ENCODE assay signal across 8 cellular contexts in the genomic region with DNA sequence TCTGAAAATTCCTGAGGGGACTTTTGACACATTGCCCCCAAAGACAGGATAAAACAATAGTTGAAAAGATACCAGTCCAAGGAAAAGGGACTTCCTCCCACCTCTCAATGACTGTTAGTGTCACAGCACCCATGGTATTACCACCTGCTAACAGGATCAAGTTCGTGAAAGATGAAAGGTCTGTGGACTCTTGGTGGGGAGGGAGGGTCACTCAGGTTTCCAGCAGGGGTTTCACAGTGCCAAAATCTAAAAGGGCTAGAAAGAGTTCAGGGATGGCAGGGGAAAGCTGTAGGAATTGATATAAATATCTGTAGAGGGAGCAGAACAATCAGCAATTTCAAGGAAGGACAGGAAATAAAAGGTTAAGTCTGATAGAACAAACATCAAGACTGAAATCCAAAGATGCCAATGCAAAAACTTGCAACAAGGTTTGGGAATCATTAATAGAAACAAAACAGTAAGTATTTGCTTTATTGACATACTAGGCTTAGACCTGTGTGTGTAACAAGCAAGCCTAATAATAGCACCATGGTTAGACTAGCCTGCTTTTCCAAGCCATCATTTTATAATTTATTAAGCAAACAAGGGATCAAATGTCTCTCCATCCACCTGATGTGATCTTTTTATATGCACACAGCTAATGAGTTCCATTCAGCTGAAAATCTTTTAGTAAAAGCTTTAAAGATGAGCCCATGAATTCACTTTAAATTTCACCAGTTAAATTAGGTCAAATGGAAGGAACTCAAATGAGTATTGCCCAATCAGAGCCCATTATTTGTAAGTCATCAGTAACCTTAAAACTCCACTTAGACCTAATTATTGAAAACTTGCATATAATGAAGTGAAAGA. TPM values are rescaled to one million over a fixed set of nuclear protein-coding genes. Genes with fewer than 3 reads are reported as not detected.
DNase-seq lines count a peak whose midpoint lies in the region; FAIRE-seq and TF ChIP-seq lines count a peak whose summit lies in the region.

No MANE protein-coding gene starts in this region.

- TF ChIP-seq CTCF in SU-DHL-6 (IDR thresholded peaks at IDR 0.05; ENCODE audit: insufficient read depth, low read length, poor library complexity, severe bottlenecking) (no peak), foreskin fibroblast (IDR thresholded peaks at IDR 0.05; ENCODE audit: low read depth, low read length) (no peak), spleen (IDR thresholded peaks at IDR 0.05 in 8 of 11, conservative IDR thresholded peaks at IDR 0.05 in 3 of 11) (no peak)

- peak in 1 of 3 donors; percentile 12 for TF ChIP-seq POLR2A in spleen (IDR thresholded peaks at IDR 0.05)

- peaks cover 59 to 80% (median 66%) of the 10 kb centered on the region in 6 donors for H3K4me1 ChIP-seq in spleen

- POLR2A ChIA-PET in HEK293T (lab: Yijun Ruan, JAX): interaction anchor here (6.0 to 7.7 kb wide), 2 partner anchors 13 to 54 kb away, joined by 57 to 260 read pairs; partner anchors contain the start of gene ENSA

- H3K9me2 ChIP-seq in SU-DHL-6 (replicated peaks; ENCODE audit: insufficient read depth, low read length): no peaks in the 10 kb centered on the region

- H3K9me3 ChIP-seq in SU-DHL-6 (ENCODE audit: insufficient read depth, low read length) (no peaks in the 10 kb centered on the region), spleen (no peaks in the 10 kb centered on the region)

- H3K9ac ChIP-seq in SU-DHL-6 (ENCODE audit: low read length): peak overlapping the region; percentile 99

- H4K20me1 ChIP-seq in SU-DHL-6 (ENCODE audit: low read depth, low read length): peaks cover 52% of the 10 kb centered on the region

- H3K4me3 ChIP-seq in SU-DHL-6 (ENCODE audit: insufficient read depth, low read length, poor library complexity, severe bottlenecking) (peak overlapping the region; percentile 96), foreskin fibroblast (ENCODE audit: low read depth in 1 of 2, low read length in 2 of 2) (peak overlapping the region; percentile 75 to 88), spleen (peak overlapping the region; percentile 70 to 96 (median 84))

- peak; percentile 28 for DNase-seq in DMS53 (lab: John Stamatoyannopoulos, UW)
- no peak for DNase-seq in DMS53 treated with DMSO at 0.1 percent for 48 hours (lab: John Stamatoyannopoulos, UW; ENCODE audit: unreplicated experiment)
- DNase-seq in foreskin fibroblast: no peak
- no peak for DNase-seq in spleen
- DNase-seq in HEK293T (ENCODE audit: extremely low spot score): no peak
- no peak for DNase-seq in frontal cortex (ENCODE audit: low spot score in 2 of 2)
- no peak for DNase-seq in GM19240 (ENCODE audit: insufficient read length, low spot score)

- 17 to 40% (median 19%) methylated on average over 1 of the region's 1 CpG for WGBS in spleen, 5 donors

- no peak for FAIRE-seq in frontal cortex (lab: Jason Lieb, UNC)

- peaks cover 80% of the 10 kb centered on the region for H3K79me2 ChIP-seq in SU-DHL-6 (ENCODE audit: insufficient read depth, low read length)

- H2AFZ ChIP-seq in SU-DHL-6 (ENCODE audit: low read depth, low read length, severe bottlenecking): no peak overlapping the region

- H3K27me3 ChIP-seq in SU-DHL-6 (ENCODE audit: low read length): no peaks in the 10 kb centered on the region
- no peaks in the 10 kb centered on the region for H3K27me3 ChIP-seq in spleen (replicated peaks in 1 of 7)

- peaks cover 73% of the 10 kb centered on the region for H3F3A ChIP-seq in SU-DHL-6 (ENCODE audit: insufficient read depth)

- CTCF ChIA-PET in HEK293T (lab: Yijun Ruan, JAX): interaction anchor here (1.5 kb wide), 1 partner anchor 15 kb away, joined by 6 read pairs; no protein-coding TSS in a partner anchor

- H3K36me3 ChIP-seq in SU-DHL-6 (ENCODE audit: low read length): peaks cover 60% of the 10 kb centered on the region
- peaks cover 0 to 77% (median 60%) of the 10 kb centered on the region in 6 donors for H3K36me3 ChIP-seq in spleen

- intact Hi-C loops in spleen (cut with DNase I; ENCODE audit: low total_unique reads): no loop called here

- peak overlapping the region; percentile 81 for H3K4me2 ChIP-seq in SU-DHL-6 (ENCODE audit: low read depth, low read length, poor library complexity, severe bottlenecking)

- H3K27ac ChIP-seq in SU-DHL-6 (ENCODE audit: low read depth, low read length) (peak overlapping the region; percentile 91), spleen (peak overlapping the region; percentile 10 to 100 (median 100))

TF ChIP-seq in HEK293T, 16 proteins besides CTCF, POLR2A, EP300 and RAD21:
- no peak for TF ChIP-seq BHLHE40 (IDR thresholded peaks at IDR 0.05; ENCODE audit: borderline replicate concordance)

RNA-seq across cellular contexts. Expression of gene MCL1, which starts 3.7 kb away (rescaled TPM):
- total RNA-seq in spleen (100 to 1,000 TPM; 261 to 435 (median 336) TPM), frontal cortex (110 TPM)
- 100 to 1,000 TPM in 1 of 3 donors, 10 to 100 TPM in 2; 75.8 to 118 (median 85.9) TPM for polyA plus RNA-seq in spleen

RNA-seq across cellular contexts. Expression of gene ADAMTSL4, which starts 26.5 kb away (rescaled TPM):
- total RNA-seq in spleen (10 to 100 TPM in 5 of 7 donors, 1 to 10 TPM in 2; 2.8 to 19.1 (median 12.4) TPM), frontal cortex (under 0.01 TPM)
- 10 to 100 TPM in 1 of 3 donors, 1 to 10 TPM in 2; 5.0 to 10.9 (median 9.4) TPM for polyA plus RNA-seq in spleen

RNA-seq across cellular contexts. Expression of gene ENSA, which starts 53.7 kb away (rescaled TPM):
- total RNA-seq in spleen: 100 to 1,000 TPM in 6 of 7 donors, 10 to 100 TPM in 1; 97.0 to 153 (median 135) TPM
- polyA plus RNA-seq in spleen: 100 to 1,000 TPM in 2 of 3 donors, 10 to 100 TPM in 1; 96.3 to 127 (median 107) TPM
- 112 TPM for total RNA-seq in frontal cortex
